In genomic region chr3:33113772-33114621, GRCh38 we compare ENCODE assay signal across 8 cellular contexts. TPM values are rescaled to one million over a fixed set of nuclear protein-coding genes. Genes with fewer than 3 reads are reported as not detected.
DNase-seq lines count a peak whose midpoint lies in the region; ATAC-seq and TF ChIP-seq lines count a peak whose summit lies in the region.

Gene CRTAP (plus strand): TSS chr3:33114014. CDS start chr3:33114078, 64 bp downstream.

- H3K27ac ChIP-seq in cingulate gyrus (ENCODE audit: low read depth, low read length), result peak within 1 kb of the TSS; percentile 93
- H3K27ac ChIP-seq in layer of hippocampus (ENCODE audit: low read depth, low read length), result peak within 1 kb of the TSS; percentile 96

- ATAC-seq in GM18873 (IDR thresholded peaks at IDR 0.05; ENCODE audit: low FRiP score, unreplicated experiment) (peak; percentile 69), HG03139 (IDR thresholded peaks at IDR 0.05; ENCODE audit: unreplicated experiment) (peak; percentile 85)

- H3K27me3 ChIP-seq in layer of hippocampus (ENCODE audit: control insufficient read depth, insufficient read depth, low read length), result no peaks in the 10 kb centered on the region

- no peak for TF ChIP-seq CTCF in AG10803 (conservative IDR thresholded peaks at IDR 0.05; ENCODE audit: low read length)

- DNase-seq in AG10803 (ENCODE audit: low read depth) (peak; percentile 97), NCI-H460 (ENCODE audit: extremely low read depth, low read depth) (peak; percentile 85)
- peak; percentile 81 to 82 for DNase-seq in activated CD4-positive, alpha-beta T cell treated with anti-CD3 and anti-CD28 coated beads for 4 hours
- DNase-seq in stimulated activated CD4-positive, alpha-beta T cell treated with anti-CD3 and anti-CD28 coated beads, Interleukin-1b, Interleukin-23, amount 100 ng/mL, for 24 hours (ENCODE audit: low read depth in 4 of 4, low spot score in 1 of 4), result peak; percentile 71 to 82 (median 77)

- peak within 1 kb of the TSS; percentile 77 for H3K4me3 ChIP-seq in AG10803 (ENCODE audit: low read length)

RNA-seq across cellular contexts. Expression of gene CRTAP, which starts in this region (rescaled TPM):
- 401 and 420 TPM in 2 replicates for total RNA-seq in NCI-H460 (2014; rRNA removed; shearing (Covaris generic))
- 271 and 291 TPM in 2 replicates for polyA plus RNA-seq in NCI-H460 (2014; cell fraction: nucleus; rRNA removed)

Comparison
In these comparisons a context has a peak if more than half of its experiments do, and no peak if none do; other contexts are left out.
1. Peak in every context shown above with its lines: DNase-seq, ATAC-seq, H3K4me3 ChIP-seq and H3K27ac ChIP-seq.